Comparison of ENCODE assay signal across 9 cellular contexts in genomic region chr2:27080603-27080938, GRCh38. TPM values are rescaled to one million over a fixed set of nuclear protein-coding genes. Genes with fewer than 3 reads are reported as not detected.
A peak's percentile ranks its signal among the peaks of the same experiment; 100 is the strongest.
DNase-seq lines count a peak whose midpoint lies in the region; ATAC-seq and TF ChIP-seq lines count a peak whose summit lies in the region.
"Had no signal": no experiment of that assay in that cellular context is flagged by ENCODE, and none has a peak within 500 bp of the region (broad histone marks: within the 10 kb centered on the region; RNA-seq: fewer than 3 reads in every experiment).

No MANE protein-coding gene starts in this region.

- intact Hi-C loops in activated CD4-positive, alpha-beta memory T cell treated with anti-CD3 and anti-CD28 coated beads for 36 hours (cut with micrococcal nuclease): no loop called here

- H3K9ac ChIP-seq in skeletal muscle satellite cell (ENCODE audit: low read depth, low read length): peak overlapping the region; percentile 86

- peaks cover 6 to 98% (median 38%) of the 10 kb centered on the region in 3 donors for H3K4me1 ChIP-seq in gastroesophageal sphincter
- H3K4me1 ChIP-seq in skeletal muscle satellite cell (ENCODE audit: control insufficient read depth, insufficient read depth, low read length): peaks cover 59% of the 10 kb centered on the region

- ATAC-seq in gastroesophageal sphincter (no peak), GM18868 (IDR thresholded peaks at IDR 0.05; ENCODE audit: unreplicated experiment) (no peak)

- no peak for TF ChIP-seq POLR2A in gastroesophageal sphincter (IDR thresholded peaks at IDR 0.05)

- peaks cover 27% of the 10 kb centered on the region for H3K4me1 Mint-ChIP-seq in activated CD4-positive, alpha-beta memory T cell treated with anti-CD3 and anti-CD28 coated beads for 36 hours (ENCODE audit: low read depth)

- peak overlapping the region; percentile 63 for H3K4me3 Mint-ChIP-seq in activated CD4-positive, alpha-beta memory T cell treated with anti-CD3 and anti-CD28 coated beads for 36 hours

- no CpG with 5 or more reads among the region's 14 CpGs for WGBS in gastroesophageal sphincter (ENCODE audit: low coverage in 1 of 2), 2 donors

- H3K27me3 ChIP-seq in gastroesophageal sphincter (no peaks in the 10 kb centered on the region), skeletal muscle satellite cell (ENCODE audit: control insufficient read depth, insufficient read depth, low read length) (no peaks in the 10 kb centered on the region)
- H3K27me3 ChIP-seq: thyroid gland had no signal

- no peak for DNase-seq in activated CD4-positive, alpha-beta memory T cell treated with anti-CD3 and anti-CD28 coated beads for 36 hours
- DNase-seq in stimulated activated CD4-positive, alpha-beta T cell treated with anti-CD3 and anti-CD28 coated beads, Interleukin-12 subunit alpha, Interleukin-12 subunit beta, amount 100 ng/mL, for 4 hours: no peak
- DNase-seq in NCI-H69 (lab: John Stamatoyannopoulos, UW) (no peak), T-helper 9 cell (no peak)

- H3K4me2 ChIP-seq in skeletal muscle satellite cell (ENCODE audit: low read length): peak overlapping the region; percentile 91

- TF ChIP-seq EP300 in gastroesophageal sphincter (IDR thresholded peaks at IDR 0.05): no peak

- TF ChIP-seq CTCF in gastroesophageal sphincter (IDR thresholded peaks at IDR 0.05): no peak

- H3K9me3 ChIP-seq in gastroesophageal sphincter: no peaks in the 10 kb centered on the region
- H3K9me3 ChIP-seq in skeletal muscle satellite cell (replicated peaks; ENCODE audit: low read length): no peaks in the 10 kb centered on the region
- H3K9me3 ChIP-seq: thyroid gland had no signal

- H3K36me3 ChIP-seq in gastroesophageal sphincter: peaks cover 0 to 19% of the 10 kb centered on the region in 2 donors
- peaks cover 10% of the 10 kb centered on the region for H3K36me3 ChIP-seq in skeletal muscle satellite cell (ENCODE audit: insufficient read depth, low read length)
- H3K36me3 ChIP-seq: thyroid gland had no signal

- POLR2A ChIA-PET in activated CD4-positive, alpha-beta memory T cell treated with anti-CD3 and anti-CD28 coated beads for 36 hours (lab: Charles Lee): interaction anchor here (0.6 to 3.2 kb wide), 3 partner anchors 9 to 547 kb away, joined by 3 to 21 read pairs (median 19); partner anchors contain the start of genes AGBL5 and OST4

- H3K9me3 Mint-ChIP-seq in activated CD4-positive, alpha-beta memory T cell treated with anti-CD3 and anti-CD28 coated beads for 36 hours: no peaks in the 10 kb centered on the region

- CTCF ChIA-PET in activated CD4-positive, alpha-beta memory T cell treated with anti-CD3 and anti-CD28 coated beads for 36 hours (lab: Charles Lee): interaction anchor here (1.0 to 4.6 kb wide), 6 partner anchors 8 to 79 kb away, joined by 3 to 29 read pairs (median 4); partner anchors contain the start of genes AGBL5 and OST4

- peak overlapping the region; percentile 90 for H3K27ac Mint-ChIP-seq in activated CD4-positive, alpha-beta memory T cell treated with anti-CD3 and anti-CD28 coated beads for 36 hours

- H3K4me3 ChIP-seq in GM08714 (ENCODE audit: low read length) (peak overlapping the region; percentile 64; the same call in 1 of the 2 replicates), gastroesophageal sphincter (peak overlapping the region; percentile 63 to 81), skeletal muscle satellite cell (ENCODE audit: low read length) (peak overlapping the region; percentile 76)
- H3K4me3 ChIP-seq: thyroid gland had no signal

- no peaks in the 10 kb centered on the region for H3K36me3 Mint-ChIP-seq in activated CD4-positive, alpha-beta memory T cell treated with anti-CD3 and anti-CD28 coated beads for 36 hours

- no peaks in the 10 kb centered on the region for H3K27me3 Mint-ChIP-seq in activated CD4-positive, alpha-beta memory T cell treated with anti-CD3 and anti-CD28 coated beads for 36 hours

- peak overlapping the region; percentile 93 to 98 (median 96) for H3K27ac ChIP-seq in gastroesophageal sphincter

RNA-seq across cellular contexts. Expression of gene EMILIN1, which starts 2.2 kb away (rescaled TPM):
- under 1 TPM; 0.29 to 0.51 TPM for total RNA-seq in activated CD4-positive, alpha-beta memory T cell treated with anti-CD3 and anti-CD28 coated beads for 36 hours
- total RNA-seq in gastroesophageal sphincter: 100 to 1,000 TPM in 3 of 4 donors, 10 to 100 TPM in 1; 94.1 to 257 (median 174) TPM
- 38.0 and 43.3 TPM in 2 replicates for total RNA-seq in skeletal muscle satellite cell (2012; rRNA removed)

RNA-seq across cellular contexts. Expression of gene KHK, which starts 6.0 kb away (rescaled TPM):
- 10 to 100 TPM; 12.7 to 13.3 TPM for total RNA-seq in activated CD4-positive, alpha-beta memory T cell treated with anti-CD3 and anti-CD28 coated beads for 36 hours
- 1 to 10 TPM; 1.2 to 6.1 (median 1.9) TPM for total RNA-seq in gastroesophageal sphincter
- 0.25 and 1.3 TPM in 2 replicates for total RNA-seq in skeletal muscle satellite cell (2012; rRNA removed)

RNA-seq across cellular contexts. Expression of gene OST4, which starts 9.1 kb away (rescaled TPM):
- 100 to 1,000 TPM; 307 to 310 TPM for total RNA-seq in activated CD4-positive, alpha-beta memory T cell treated with anti-CD3 and anti-CD28 coated beads for 36 hours
- 100 to 1,000 TPM; 201 to 353 (median 221) TPM for total RNA-seq in gastroesophageal sphincter
- total RNA-seq in skeletal muscle satellite cell (2012; rRNA removed): 237 and 262 TPM in 2 replicates

RNA-seq across cellular contexts. Expression of gene AGBL5, which starts 29.1 kb away (rescaled TPM):
- total RNA-seq in activated CD4-positive, alpha-beta memory T cell treated with anti-CD3 and anti-CD28 coated beads for 36 hours: 10 to 100 TPM; 12.9 to 14.1 TPM
- total RNA-seq in gastroesophageal sphincter: 10 to 100 TPM; 16.2 to 31.7 (median 23.0) TPM
- 15.7 and 18.8 TPM in 2 replicates for total RNA-seq in skeletal muscle satellite cell (2012; rRNA removed)

RNA-seq across cellular contexts. Expression of gene CGREF1, which starts 38.4 kb away (rescaled TPM):
- 1 to 10 TPM; 2.7 to 2.9 TPM for total RNA-seq in activated CD4-positive, alpha-beta memory T cell treated with anti-CD3 and anti-CD28 coated beads for 36 hours
- total RNA-seq in gastroesophageal sphincter: 1 to 10 TPM in 1 of 4 donors, not detected in 3; 1.0 TPM
- 5.1 and 8.1 TPM in 2 replicates for total RNA-seq in skeletal muscle satellite cell (2012; rRNA removed)

Comparison
In these comparisons a context has a peak if more than half of its experiments do, and no peak if none do; other contexts are left out.
1. RNA of gene EMILIN1, which starts 2.2 kb away (total RNA-seq): 94.1 to 257 TPM in gastroesophageal sphincter; 0.29 to 0.51 TPM in activated CD4-positive, alpha-beta memory T cell treated with anti-CD3 and anti-CD28 coated beads for 36 hours; every median in the first group is over 10 times any median in the second.
2. Peak in every context shown above with its lines, with median percentiles within 50 percentile points of each other: H3K4me3 ChIP-seq.